In genomic region chr9:124425733-124426132, GRCh38 we compare ENCODE assay signal across 1 cellular context.
TF ChIP-seq lines count a peak whose summit lies in the region.
"Not testable (repeated sequence)": the region's sequence is repeated elsewhere in the genome, so short reads cannot be mapped to it uniquely, and the experiment has no call there.

No MANE protein-coding gene starts in this region.

TF ChIP-seq in K562, 482 proteins besides CTCF, POLR2A, EP300 and RAD21 (continued from another document):
- TF ChIP-seq ZBTB11 (CRISPR knock-in tag; IDR thresholded peaks at IDR 0.05), result peak in 1 of 3 experiments; percentile 62; a peak in 1 of 6 replicates
- TF ChIP-seq SLC30A9 (CRISPR knock-in tag; IDR thresholded peaks at IDR 0.05), result peak; percentile 77; the same call in 1 of the 2 replicates
- peak; percentile 85 for TF ChIP-seq ZNF449 (CRISPR knock-in tag; IDR thresholded peaks at IDR 0.05)
- TF ChIP-seq PPARD (CRISPR knock-in tag; IDR thresholded peaks at IDR 0.05), result peak; percentile 79; the same call in 1 of the 2 replicates
- peak; percentile 81 for TF ChIP-seq NFIX (CRISPR knock-in tag; IDR thresholded peaks at IDR 0.05; ENCODE audit: low read depth)
- TF ChIP-seq ZNF79 (CRISPR knock-in tag; IDR thresholded peaks at IDR 0.05; ENCODE audit: low read depth), result 0 out of 2 replicates have a peak, but pooled peaks have one; percentile 27
- peak; percentile 76; the same call in 1 of the 2 replicates for TF ChIP-seq TCF15 (CRISPR knock-in tag; IDR thresholded peaks at IDR 0.05)
- TF ChIP-seq HOMEZ (CRISPR knock-in tag; IDR thresholded peaks at IDR 0.05), result 0 out of 2 replicates have a peak, but pooled peaks have one; percentile 57
- TF ChIP-seq ZNF408 (CRISPR knock-in tag; IDR thresholded peaks at IDR 0.05; ENCODE audit: low read depth), result peak; percentile 90
- TF ChIP-seq ZNF140 (CRISPR knock-in tag; IDR thresholded peaks at IDR 0.05), result peak; percentile 87
- peak; percentile 92; the same call in 1 of the 2 replicates for TF ChIP-seq MTF1 (CRISPR knock-in tag; IDR thresholded peaks at IDR 0.05; ENCODE audit: borderline replicate concordance)
- peak; percentile 76 for TF ChIP-seq ZNF707 (CRISPR knock-in tag; conservative IDR thresholded peaks at IDR 0.05)
- not testable (repeated sequence) for TF ChIP-seq CEBPG (CRISPR knock-in tag; IDR thresholded peaks at IDR 0.05)
- TF ChIP-seq CEBPG (tag; conservative IDR thresholded peaks at IDR 0.05 in 1 of 2, IDR thresholded peaks at IDR 0.05 in 1 of 2), result 0 out of 4 replicates have a peak, but pooled peaks of 1 of the 2 experiments have one; percentile 21
- TF ChIP-seq ZNF277 (CRISPR knock-in tag; IDR thresholded peaks at IDR 0.05; ENCODE audit: borderline replicate concordance), result peak; percentile 95
TF ChIP-seq in K562: peak in this region for 15; not testable (repeated sequence) for 467.
